Comparison of ENCODE assay signal across 2 cellular contexts in the genomic region with DNA sequence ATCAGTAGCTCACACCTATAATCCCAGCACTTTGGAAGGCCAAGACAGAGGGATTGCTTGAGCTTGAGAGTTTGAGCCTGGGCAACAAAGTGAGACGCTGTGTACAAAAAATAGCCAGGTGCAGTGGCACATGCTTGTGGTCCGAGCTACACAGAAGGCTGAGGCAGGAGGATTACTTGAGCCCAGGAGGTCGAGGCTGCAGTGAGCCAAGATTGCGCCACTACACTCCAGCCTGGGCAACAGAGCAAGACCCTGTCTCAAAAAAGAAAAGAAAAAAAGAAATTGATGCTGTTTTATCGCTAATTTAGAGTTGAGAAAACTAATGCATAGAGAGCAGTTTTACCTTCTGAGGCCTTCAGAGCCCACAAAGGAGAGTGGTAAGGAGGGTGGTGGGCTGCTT. TPM values are rescaled to one million over a fixed set of nuclear protein-coding genes. Genes with fewer than 3 reads are reported as not detected.
"Had no signal": no experiment of that assay in that cellular context is flagged by ENCODE, and none has a peak within 500 bp of the region (broad histone marks: within the 10 kb centered on the region; RNA-seq: fewer than 3 reads in every experiment).

No MANE protein-coding gene starts in this region.

RNA-seq across cellular contexts. Expression of gene LRRC73, which starts 11.9 kb away (rescaled TPM):
- total RNA-seq: vagina had no signal
- polyA plus RNA-seq: naive thymus-derived CD8-positive, alpha-beta T cell had no signal
